Comparison of ENCODE assay signal across 8 cellular contexts in genomic region chr3:9422712-9423424, GRCh38. TPM values are rescaled to one million over a fixed set of nuclear protein-coding genes. Genes with fewer than 3 reads are reported as not detected.
DNase-seq lines count a peak whose midpoint lies in the region; ATAC-seq and FAIRE-seq lines count a peak whose summit lies in the region.

No MANE protein-coding gene starts in this region.

- H3K4me1 Mint-ChIP-seq in immature natural killer cell: peaks cover 44 to 72% of the 10 kb centered on the region in 2 donors

- H3K9me2 ChIP-seq in Karpas-422 (replicated peaks; ENCODE audit: insufficient read depth, low read length): no peaks in the 10 kb centered on the region

- H3K27me3 ChIP-seq in Karpas-422 (ENCODE audit: low read length): no peaks in the 10 kb centered on the region

- H4K20me1 ChIP-seq in Karpas-422 (ENCODE audit: insufficient read depth, low read depth, low read length): peaks cover 28% of the 10 kb centered on the region

- peak overlapping the region; percentile 32; the same call in 1 of the 2 replicates for H3K27ac ChIP-seq in Karpas-422 (ENCODE audit: low read length)

- peaks cover 0 to 1% (median 0%) of the 10 kb centered on the region in 3 donors for H3K27me3 Mint-ChIP-seq in immature natural killer cell (ENCODE audit: low read depth in 3 of 3)

- no peak for ATAC-seq in GM19324 (IDR thresholded peaks at IDR 0.05; ENCODE audit: low FRiP score, unreplicated experiment)

- H2AFZ ChIP-seq in Karpas-422 (ENCODE audit: low read length): no peak overlapping the region

- H3K79me2 ChIP-seq in Karpas-422 (ENCODE audit: low read length): peaks cover 98% of the 10 kb centered on the region

- peak overlapping the region; percentile 21 to 89 (median 70) for H3K27ac Mint-ChIP-seq in immature natural killer cell

- no peak overlapping the region for H3K4me3 Mint-ChIP-seq in immature natural killer cell

- peaks cover 31% of the 10 kb centered on the region for H3K4me1 ChIP-seq in Karpas-422 (ENCODE audit: low read length)

- H3K36me3 ChIP-seq in Karpas-422 (ENCODE audit: insufficient read depth, low read length): peaks cover 60% of the 10 kb centered on the region; the same call in 1 of the 2 replicates

- H3K36me3 Mint-ChIP-seq in immature natural killer cell: peaks cover 0 to 4% (median 4%) of the 10 kb centered on the region in 3 donors

- no peaks in the 10 kb centered on the region for H3K9me3 Mint-ChIP-seq in immature natural killer cell

- H3K9me3 ChIP-seq in Karpas-422 (ENCODE audit: low read length): no peaks in the 10 kb centered on the region

- H3K9ac ChIP-seq in Karpas-422 (ENCODE audit: low read length): 0 out of 2 replicates have a peak overlapping the region, but pooled peaks have one; percentile 9

- peak; percentile 98 for DNase-seq in EH (ENCODE audit: low read depth)
- no peak for DNase-seq in Karpas-422
- peak; percentile 79 for DNase-seq in RCC 7860 (ENCODE audit: low spot score)
- DNase-seq in central memory CD4-positive, alpha-beta T cell: peak; percentile 36
- DNase-seq in immature natural killer cell: peak; percentile 19 to 29 (median 20)
- DNase-seq in skeletal muscle cell (ENCODE audit: low read depth): peak; percentile 92
- DNase-seq in stimulated activated CD4-positive, alpha-beta T cell treated with anti-CD3 and anti-CD28 coated beads, Interleukin-4, amount 100 ng/mL, for 4 hours: no peak

- no peak overlapping the region for H3K4me2 ChIP-seq in Karpas-422 (ENCODE audit: low read depth, low read length, poor library complexity, severe bottlenecking)

- FAIRE-seq in RCC 7860 (lab: Jason Lieb, UNC): peak; percentile 84

- H3K4me3 ChIP-seq in Karpas-422 (ENCODE audit: low read length) (no peak overlapping the region), skeletal muscle cell (ENCODE audit: low read depth, low read length) (peak overlapping the region; percentile 15)

RNA-seq across cellular contexts. Expression of gene SETD5, which starts 25.5 kb away (rescaled TPM):
- total RNA-seq in Karpas-422 (2014; rRNA removed; shearing (Covaris generic); ENCODE audit: low replicate concordance): 72.4 and 111 TPM in 2 replicates
- polyA plus RNA-seq in immature natural killer cell: 10 to 100 TPM; 13.7 to 50.2 (median 19.2) TPM

Comparison
In these comparisons a context has a peak if more than half of its experiments do, and no peak if none do; other contexts are left out.
1. DNase-seq: peak in EH (single experiment), RCC 7860 (single experiment), central memory CD4-positive, alpha-beta T cell (single experiment), immature natural killer cell (3 of 3) and skeletal muscle cell (single experiment); none in Karpas-422 (single experiment) and stimulated activated CD4-positive, alpha-beta T cell treated with anti-CD3 and anti-CD28 coated beads, Interleukin-4, amount 100 ng/mL, for 4 hours (0 of 2).